In genomic region chr12:77830502-77830901, GRCh38 we compare ENCODE assay signal across 3 cellular contexts.
TF ChIP-seq lines count a peak whose summit lies in the region.

Gene NAV3, plus strand, starts transcription at chr12:77830894. Its CDS starts 568 bp downstream, at chr12:77831462.

TF ChIP-seq in liver, 16 proteins besides CTCF, POLR2A, EP300 and RAD21:
- TF ChIP-seq SP1 (IDR thresholded peaks at IDR 0.05) (no peak), FOXA1 (IDR thresholded peaks at IDR 0.05) (no peak), NR2F2 (IDR thresholded peaks at IDR 0.05) (peak; percentile 41)

TF ChIP-seq in HepG2, 621 proteins besides CTCF, POLR2A, EP300 and RAD21:
- TF ChIP-seq ATM (IDR thresholded peaks at IDR 0.05; ENCODE audit: borderline replicate concordance) (no peak), EED (CRISPR knock-in tag; IDR thresholded peaks at IDR 0.05) (no peak), ZBTB7B (CRISPR knock-in tag; IDR thresholded peaks at IDR 0.05) (no peak), ZNF850 (CRISPR knock-in tag; conservative IDR thresholded peaks at IDR 0.05) (no peak), ZNF781 (CRISPR knock-in tag; IDR thresholded peaks at IDR 0.05; ENCODE audit: borderline replicate concordance, not compliant biosample characterization) (no peak), ZNF878 (CRISPR knock-in tag; IDR thresholded peaks at IDR 0.05) (no peak), ZNF282 (IDR thresholded peaks at IDR 0.05; ENCODE audit: partially characterized antibody) (no peak), ZNF784 (CRISPR knock-in tag; IDR thresholded peaks at IDR 0.05; ENCODE audit: borderline replicate concordance) (no peak), AGO1 (IDR thresholded peaks at IDR 0.05; ENCODE audit: low read depth, low read length, poor library complexity, severe bottlenecking) (no peak), MIER2 (CRISPR knock-in tag; IDR thresholded peaks at IDR 0.05) (no peak), SKIL (CRISPR knock-in tag; IDR thresholded peaks at IDR 0.05; ENCODE audit: borderline replicate concordance) (no peak), PLRG1 (conservative IDR thresholded peaks at IDR 0.05) (no peak), IRF1 (CRISPR knock-in tag; IDR thresholded peaks at IDR 0.05; ENCODE audit: low read depth) (no peak)
- TF ChIP-seq, protein P1, sequence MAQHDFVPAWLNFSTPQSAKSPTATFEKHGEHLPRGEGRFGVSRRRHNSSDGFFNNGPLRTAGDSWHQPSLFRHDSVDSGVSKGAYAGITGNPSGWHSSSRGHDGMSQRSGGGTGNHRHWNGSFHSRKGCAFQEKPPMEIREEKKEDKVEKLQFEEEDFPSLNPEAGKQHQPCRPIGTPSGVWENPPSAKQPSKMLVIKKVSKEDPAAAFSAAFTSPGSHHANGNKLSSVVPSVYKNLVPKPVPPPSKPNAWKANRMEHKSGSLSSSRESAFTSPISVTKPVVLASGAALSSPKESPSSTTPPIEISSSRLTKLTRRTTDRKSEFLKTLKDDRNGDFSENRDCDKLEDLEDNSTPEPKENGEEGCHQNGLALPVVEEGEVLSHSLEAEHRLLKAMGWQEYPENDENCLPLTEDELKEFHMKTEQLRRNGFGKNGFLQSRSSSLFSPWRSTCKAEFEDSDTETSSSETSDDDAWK (CRISPR knock-in tag; IDR thresholded peaks at IDR 0.05) = no peak

TF ChIP-seq in neural cell, 6 proteins besides CTCF, POLR2A, EP300 and RAD21:
- TF ChIP-seq MXI1 (conservative IDR thresholded peaks at IDR 0.05; ENCODE audit: poor library complexity, severe bottlenecking) (no peak), POLR2AphosphoS5 (IDR thresholded peaks at IDR 0.05) (no peak), EZH2 (IDR thresholded peaks at IDR 0.05; ENCODE audit: borderline replicate concordance, insufficient read depth, low read length, poor library complexity, severe bottlenecking) (no peak), SMC3 (conservative IDR thresholded peaks at IDR 0.05; ENCODE audit: poor library complexity) (no peak), TAF1 (IDR thresholded peaks at IDR 0.05; ENCODE audit: low read depth) (no peak)
- TF ChIP-seq, protein P2, sequence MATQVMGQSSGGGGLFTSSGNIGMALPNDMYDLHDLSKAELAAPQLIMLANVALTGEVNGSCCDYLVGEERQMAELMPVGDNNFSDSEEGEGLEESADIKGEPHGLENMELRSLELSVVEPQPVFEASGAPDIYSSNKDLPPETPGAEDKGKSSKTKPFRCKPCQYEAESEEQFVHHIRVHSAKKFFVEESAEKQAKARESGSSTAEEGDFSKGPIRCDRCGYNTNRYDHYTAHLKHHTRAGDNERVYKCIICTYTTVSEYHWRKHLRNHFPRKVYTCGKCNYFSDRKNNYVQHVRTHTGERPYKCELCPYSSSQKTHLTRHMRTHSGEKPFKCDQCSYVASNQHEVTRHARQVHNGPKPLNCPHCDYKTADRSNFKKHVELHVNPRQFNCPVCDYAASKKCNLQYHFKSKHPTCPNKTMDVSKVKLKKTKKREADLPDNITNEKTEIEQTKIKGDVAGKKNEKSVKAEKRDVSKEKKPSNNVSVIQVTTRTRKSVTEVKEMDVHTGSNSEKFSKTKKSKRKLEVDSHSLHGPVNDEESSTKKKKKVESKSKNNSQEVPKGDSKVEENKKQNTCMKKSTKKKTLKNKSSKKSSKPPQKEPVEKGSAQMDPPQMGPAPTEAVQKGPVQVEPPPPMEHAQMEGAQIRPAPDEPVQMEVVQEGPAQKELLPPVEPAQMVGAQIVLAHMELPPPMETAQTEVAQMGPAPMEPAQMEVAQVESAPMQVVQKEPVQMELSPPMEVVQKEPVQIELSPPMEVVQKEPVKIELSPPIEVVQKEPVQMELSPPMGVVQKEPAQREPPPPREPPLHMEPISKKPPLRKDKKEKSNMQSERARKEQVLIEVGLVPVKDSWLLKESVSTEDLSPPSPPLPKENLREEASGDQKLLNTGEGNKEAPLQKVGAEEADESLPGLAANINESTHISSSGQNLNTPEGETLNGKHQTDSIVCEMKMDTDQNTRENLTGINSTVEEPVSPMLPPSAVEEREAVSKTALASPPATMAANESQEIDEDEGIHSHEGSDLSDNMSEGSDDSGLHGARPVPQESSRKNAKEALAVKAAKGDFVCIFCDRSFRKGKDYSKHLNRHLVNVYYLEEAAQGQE (IDR thresholded peaks at IDR 0.05; ENCODE audit: borderline replicate concordance) = no peak
